8 cellular contexts compared by ENCODE assay signal in the genomic region with DNA sequence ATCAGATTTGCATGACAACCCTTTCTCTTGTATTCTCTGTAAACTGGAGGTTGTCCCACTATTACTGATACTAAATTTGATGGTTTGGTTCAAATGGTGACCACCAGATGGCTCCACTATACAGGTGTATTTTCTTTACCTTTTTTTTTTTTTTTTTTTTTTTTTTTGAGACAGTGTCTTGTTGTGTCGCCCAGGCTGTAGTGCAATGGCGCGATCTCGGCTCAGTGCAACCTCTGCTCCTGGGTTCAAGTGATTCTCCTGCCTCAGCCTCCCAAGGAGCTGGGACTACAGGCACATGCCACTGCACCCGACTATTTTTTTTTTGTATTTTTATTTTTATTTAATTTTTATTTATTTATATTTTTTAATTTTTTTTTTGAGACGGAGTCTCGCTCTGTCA. TPM values are rescaled to one million over a fixed set of nuclear protein-coding genes. Genes with fewer than 3 reads are reported as not detected.
A peak's percentile ranks its signal among the peaks of the same experiment; 100 is the strongest.
DNase-seq lines count a peak whose midpoint lies in the region; ATAC-seq and TF ChIP-seq lines count a peak whose summit lies in the region.

No MANE protein-coding gene starts in this region.

- H3K4me1 ChIP-seq in thoracic aorta (ENCODE audit: control insufficient read depth in 1 of 2, low read depth in 2 of 2) = peaks cover 11 to 24% of the 10 kb centered on the region in 2 donors

- H3K27me3 ChIP-seq in thoracic aorta (replicated peaks; ENCODE audit: insufficient read depth) = no peaks in the 10 kb centered on the region

- peak; percentile 13 for DNase-seq in activated CD4-positive, CD25-positive, alpha-beta regulatory T cell treated with anti-CD3 and anti-CD28 coated beads, Interleukin-2, amount 50 U/mL, for 16 hours (ENCODE audit: low read depth, low spot score)
- DNase-seq in activated CD4-positive, CD25-positive, alpha-beta regulatory T cell treated with anti-CD3 and anti-CD28 coated beads, Interleukin-2, amount 50 U/mL, for 72 hours = no peak
- DNase-seq in HT1080 (ENCODE audit: low read depth) = peak; percentile 32
- DNase-seq in fibroblast of villous mesenchyme (ENCODE audit: low read depth) = peak; percentile 34
- no peak for DNase-seq in thoracic aorta (ENCODE audit: low spot score)

- peak; percentile 75 for TF ChIP-seq CTCF in VCaP (conservative IDR thresholded peaks at IDR 0.05)
- TF ChIP-seq CTCF in fibroblast of villous mesenchyme (IDR thresholded peaks at IDR 0.05; ENCODE audit: insufficient read depth, low read depth, low read length) = peak; percentile 47
- TF ChIP-seq CTCF in thoracic aorta (IDR thresholded peaks at IDR 0.05) = peak; percentile 10

- H3K9me3 ChIP-seq in thoracic aorta = no peaks in the 10 kb centered on the region

- ATAC-seq in thoracic aorta (ENCODE audit: insufficient number of reproducible peaks, low FRiP score, low read depth) = no peak
- ATAC-seq in HG02571 (IDR thresholded peaks at IDR 0.05; ENCODE audit: unreplicated experiment) = no peak
- no peak for ATAC-seq in GM21367 (IDR thresholded peaks at IDR 0.05; ENCODE audit: unreplicated experiment)

- no peak overlapping the region for H3K4me3 ChIP-seq in fibroblast of villous mesenchyme (ENCODE audit: low read depth, low read length)
- no peak overlapping the region for H3K4me3 ChIP-seq in thoracic aorta

- H3K27ac ChIP-seq in VCaP = no peak overlapping the region
- no peak overlapping the region for H3K27ac ChIP-seq in thoracic aorta

- no peaks in the 10 kb centered on the region for H3K36me3 ChIP-seq in thoracic aorta

RNA-seq across cellular contexts. Expression of a gene that starts 6.6 kb away (rescaled TPM):
- total RNA-seq in HT1080 (2014; rRNA removed; shearing (Covaris generic)) = 100 and 114 TPM in 2 replicates
- 72.7 and 77.1 TPM in 2 replicates for polyA plus RNA-seq in HT1080 (2015; cell fraction: cytosol; rRNA removed)
- polyA plus RNA-seq in HT1080 (2015; cell fraction: nucleus; rRNA removed) = 55.0 and 55.8 TPM in 2 replicates
- total RNA-seq in fibroblast of villous mesenchyme (89.5 and 159 TPM in 2 replicates), thoracic aorta (100 to 1,000 TPM in 1 of 2 donors, 10 to 100 TPM in 1; 46.3 to 157 TPM)

RNA-seq across cellular contexts. Expression of a gene that starts 27.7 kb away (rescaled TPM):
- 53.5 and 60.2 TPM in 2 replicates for total RNA-seq in HT1080 (2014; rRNA removed; shearing (Covaris generic))
- polyA plus RNA-seq in HT1080 (2015; cell fraction: cytosol; rRNA removed) = 39.3 and 41.5 TPM in 2 replicates
- 15.6 and 20.7 TPM in 2 replicates for polyA plus RNA-seq in HT1080 (2015; cell fraction: nucleus; rRNA removed)
- total RNA-seq in fibroblast of villous mesenchyme = 200 and 775 TPM in 2 replicates
- total RNA-seq in thoracic aorta = 1,000 to 10,000 TPM in 1 of 2 donors, 100 to 1,000 TPM in 1; 138 to 1,181 TPM

RNA-seq across cellular contexts. Expression of a gene that starts 41.1 kb away (rescaled TPM):
- total RNA-seq in HT1080 (2014; rRNA removed; shearing (Covaris generic)) = 97.0 and 99.1 TPM in 2 replicates
- polyA plus RNA-seq in HT1080 (2015; cell fraction: cytosol; rRNA removed) = 29.5 and 30.2 TPM in 2 replicates
- polyA plus RNA-seq in HT1080 (2015; cell fraction: nucleus; rRNA removed) = 23.1 and 25.8 TPM in 2 replicates
- 115 and 119 TPM in 2 replicates for total RNA-seq in fibroblast of villous mesenchyme
- total RNA-seq in thoracic aorta = 10 to 100 TPM in 1 of 2 donors, 1 to 10 TPM in 1; 8.1 to 11.1 TPM

Comparison
In these comparisons a context has a peak if more than half of its experiments do, and no peak if none do; other contexts are left out.
1. DNase-seq: peak in activated CD4-positive, CD25-positive, alpha-beta regulatory T cell treated with anti-CD3 and anti-CD28 coated beads, Interleukin-2, amount 50 U/mL, for 16 hours (single experiment), HT1080 (single experiment) and fibroblast of villous mesenchyme (single experiment); none in activated CD4-positive, CD25-positive, alpha-beta regulatory T cell treated with anti-CD3 and anti-CD28 coated beads, Interleukin-2, amount 50 U/mL, for 72 hours (single experiment) and thoracic aorta (single experiment).
2. CTCF ChIP-seq: peak in every context shown above with its lines; median percentile 75 in VCaP; 47 in fibroblast of villous mesenchyme; 10 in thoracic aorta.